9 cellular contexts compared by ENCODE assay signal in genomic region chr11:44634401-44635281, GRCh38.
DNase-seq lines count a peak whose midpoint lies in the region; ATAC-seq and TF ChIP-seq lines count a peak whose summit lies in the region.
"Had no signal": no experiment of that assay in that cellular context is flagged by ENCODE, and none has a peak within 500 bp of the region (broad histone marks: within the 10 kb centered on the region; RNA-seq: fewer than 3 reads in every experiment).

No MANE protein-coding gene starts in this region.

- no peak overlapping the region for H3K27ac Mint-ChIP-seq in activated CD4-positive, alpha-beta T cell treated with anti-CD3 and anti-CD28 coated beads, Interleukin-2, amount 10 ng/mL, durations not matched to agents 24 days and 14 days
- peak overlapping the region; percentile 19 for H3K27ac Mint-ChIP-seq in endodermal cell
- H3K27ac Mint-ChIP-seq: T-cell had no signal

- WGBS in endodermal cell (ENCODE audit: insufficient coverage in 1 of 2, insufficient read length in 1 of 2), 2 experiments, result 66 to 74% methylated on average over 10 to 21 of the region's 24 CpGs

- no peak overlapping the region for H3K27ac ChIP-seq in endodermal cell (ENCODE audit: low read depth, low read length)

- intact Hi-C loops in activated CD4-positive, alpha-beta T cell treated with anti-CD3 and anti-CD28 coated beads, Interleukin-2, amount 10 ng/mL, durations not matched to agents 24 days and 14 days (cut with micrococcal nuclease), result loop anchor here (10.0 kb wide), 1 partner anchor 50 kb away; no protein-coding TSS in a partner anchor

- no peak for ATAC-seq in HG03135 (IDR thresholded peaks at IDR 0.05; ENCODE audit: unreplicated experiment)
- ATAC-seq: T-cell had no signal

- peaks cover 3% of the 10 kb centered on the region for H3K4me1 Mint-ChIP-seq in activated CD4-positive, alpha-beta T cell treated with anti-CD3 and anti-CD28 coated beads, Interleukin-2, amount 10 ng/mL, durations not matched to agents 24 days and 14 days
- peaks cover 16% of the 10 kb centered on the region for H3K4me1 Mint-ChIP-seq in endodermal cell

- peak; percentile 37 for TF ChIP-seq CTCF in endodermal cell (conservative IDR thresholded peaks at IDR 0.05)

- no peak overlapping the region for H3K4me3 ChIP-seq in endodermal cell (ENCODE audit: low read length)

- no peaks in the 10 kb centered on the region for H3K9me3 Mint-ChIP-seq in activated CD4-positive, alpha-beta T cell treated with anti-CD3 and anti-CD28 coated beads, Interleukin-2, amount 10 ng/mL, durations not matched to agents 24 days and 14 days
- H3K9me3 Mint-ChIP-seq in endodermal cell, result no peaks in the 10 kb centered on the region
- H3K9me3 Mint-ChIP-seq: T-cell had no signal

- no peak overlapping the region for H3K4me3 Mint-ChIP-seq in activated CD4-positive, alpha-beta T cell treated with anti-CD3 and anti-CD28 coated beads, Interleukin-2, amount 10 ng/mL, durations not matched to agents 24 days and 14 days
- no peak overlapping the region for H3K4me3 Mint-ChIP-seq in endodermal cell
- H3K4me3 Mint-ChIP-seq: T-cell had no signal

- no peaks in the 10 kb centered on the region for H3K27me3 ChIP-seq in endodermal cell (ENCODE audit: control insufficient read depth, insufficient read depth, low read length, poor library complexity, severe bottlenecking)

- no peaks in the 10 kb centered on the region for H3K36me3 ChIP-seq in endodermal cell (ENCODE audit: control insufficient read depth, insufficient read depth, low read length)

- DNase-seq in activated CD4-positive, alpha-beta T cell treated with anti-CD3 and anti-CD28 coated beads, Interleukin-2, amount 10 ng/mL, durations not matched to agents 24 days and 14 days, result peak; percentile 52
- DNase-seq in activated CD4-positive, alpha-beta T cell treated with anti-CD3 and anti-CD28 coated beads, Interleukin-2, amount 50 U/mL, for 48 hours, result no peak
- peak; percentile 92 for DNase-seq in NCI-H82 (lab: John Stamatoyannopoulos, UW)
- DNase-seq in endodermal cell, result peak; percentile 91
- DNase-seq in mesenteric fat pad (ENCODE audit: low spot score), result peak; percentile 92
- no peak for DNase-seq in HuH-7 (ENCODE audit: low spot score)
- DNase-seq in UCSD-AML1 (lab: John Stamatoyannopoulos, UW; ENCODE audit: unreplicated experiment), result no peak

- no peaks in the 10 kb centered on the region for H3K9me3 ChIP-seq in endodermal cell (ENCODE audit: control insufficient read depth, low read length)

- H3K9ac ChIP-seq in endodermal cell (ENCODE audit: extremely low read depth, low read length, poor library complexity, severe bottlenecking), result no peak overlapping the region

- H3K27me3 Mint-ChIP-seq in activated CD4-positive, alpha-beta T cell treated with anti-CD3 and anti-CD28 coated beads, Interleukin-2, amount 10 ng/mL, durations not matched to agents 24 days and 14 days, result peaks cover 19% of the 10 kb centered on the region
- peaks cover 2% of the 10 kb centered on the region for H3K27me3 Mint-ChIP-seq in endodermal cell (ENCODE audit: insufficient read depth)

- H3K4me1 ChIP-seq in endodermal cell (ENCODE audit: control insufficient read depth, insufficient read depth, low read length), result peaks cover 4% of the 10 kb centered on the region

- no peaks in the 10 kb centered on the region for H3K36me3 Mint-ChIP-seq in activated CD4-positive, alpha-beta T cell treated with anti-CD3 and anti-CD28 coated beads, Interleukin-2, amount 10 ng/mL, durations not matched to agents 24 days and 14 days (ENCODE audit: low read depth)
- H3K36me3 Mint-ChIP-seq in endodermal cell (ENCODE audit: low read depth), result no peaks in the 10 kb centered on the region
- H3K36me3 Mint-ChIP-seq: T-cell had no signal

Comparison
In these comparisons a context has a peak if more than half of its experiments do, and no peak if none do; other contexts are left out.
1. DNase-seq: peak in activated CD4-positive, alpha-beta T cell treated with anti-CD3 and anti-CD28 coated beads, Interleukin-2, amount 10 ng/mL, durations not matched to agents 24 days and 14 days (single experiment), NCI-H82 (single experiment), endodermal cell (single experiment) and mesenteric fat pad (single experiment); none in activated CD4-positive, alpha-beta T cell treated with anti-CD3 and anti-CD28 coated beads, Interleukin-2, amount 50 U/mL, for 48 hours (0 of 2), HuH-7 (single experiment) and UCSD-AML1 (single experiment).